ENCODE assay signal across 15 cellular contexts in the genomic region with DNA sequence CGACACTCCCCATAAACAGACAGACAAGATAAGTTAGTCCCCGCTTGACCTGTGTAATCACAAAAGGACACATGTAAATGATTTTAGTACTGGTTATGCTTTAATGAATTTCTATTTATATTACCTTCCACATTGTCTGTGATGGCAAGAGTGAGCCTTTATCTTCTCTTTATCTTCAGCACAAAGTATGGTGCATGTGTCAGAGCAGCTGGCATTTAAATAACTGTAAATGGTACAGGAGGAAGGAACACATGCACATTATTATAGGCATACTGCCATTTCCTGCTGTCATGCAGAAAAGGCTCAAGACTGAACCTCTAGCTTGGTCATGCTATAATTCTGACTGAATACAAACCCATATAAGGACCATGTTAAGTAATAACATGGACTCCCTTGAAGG.
A peak's percentile ranks its signal among the peaks of the same experiment; 100 is the strongest.
DNase-seq lines count a peak whose midpoint lies in the region; TF ChIP-seq lines count a peak whose summit lies in the region.
"Had no signal": no experiment of that assay in that cellular context is flagged by ENCODE, and none has a peak within 500 bp of the region (broad histone marks: within the 10 kb centered on the region; RNA-seq: fewer than 3 reads in every experiment).

No MANE protein-coding gene starts in this region.

- H2AFZ ChIP-seq in SK-N-SH (ENCODE audit: low read depth) (no peak overlapping the region), trophoblast cell (ENCODE audit: insufficient read depth, low read length, poor library complexity) (no peak overlapping the region)
- H2AFZ ChIP-seq: GM23338 had no signal

- H2AK5ac ChIP-seq in mesendoderm (ENCODE audit: low read length): no peak overlapping the region
- no peak overlapping the region for H2AK5ac ChIP-seq in trophoblast cell (ENCODE audit: low read length)

- H3K36me3 ChIP-seq in SK-N-SH (replicated peaks in 1 of 2; ENCODE audit: control insufficient read depth in 1 of 2, insufficient read depth in 2 of 2, low read length in 1 of 2) (no peaks in the 10 kb centered on the region), mesendoderm (ENCODE audit: control insufficient read depth, insufficient read depth, low read length) (no peaks in the 10 kb centered on the region), trophoblast cell (ENCODE audit: control insufficient read depth in 1 of 2, insufficient read depth in 2 of 2, low read length in 2 of 2) (no peaks in the 10 kb centered on the region)
- H3K36me3 ChIP-seq: BLaER1 had no signal

- peak; percentile 76 for DNase-seq in LNCaP clone FGC (ENCODE audit: low read depth)
- peak; percentile 28 for DNase-seq in SK-N-SH
- no peak for DNase-seq in mesendoderm
- DNase-seq in activated T-helper 2 cell treated with anti-CD3 and anti-CD28 coated beads, Interferon-gamma antibody, Interleukin-2, Interleukin-4, amounts not matched to agents 10 μg/mL and 5 μg/mL and 100 μg/mL, durations not matched to agents 14 hours and 24 hours and 36 hours (ENCODE audit: low spot score): no peak
- DNase-seq in trophoblast cell: no peak
- DNase-seq in SKM-1 treated with dmso at 0.1 percent for 144 hours (lab: John Stamatoyannopoulos, UW; ENCODE audit: unreplicated experiment): no peak
- DNase-seq: CD4-positive, alpha-beta memory T cell; DMS153; DMS79; GDM1; HCEC 1CT had no signal

- H3K79me1 ChIP-seq in mesendoderm (ENCODE audit: low read length) (no peaks in the 10 kb centered on the region), trophoblast cell (ENCODE audit: low read length) (no peaks in the 10 kb centered on the region)

- H2BK15ac ChIP-seq in mesendoderm (replicated peaks; ENCODE audit: low read depth): no peak overlapping the region

- TF ChIP-seq RAD21 in SK-N-SH (IDR thresholded peaks at IDR 0.05; ENCODE audit: low read length): peak; percentile 18

- H3K27me3 ChIP-seq in SK-N-SH (ENCODE audit: insufficient read depth) (no peaks in the 10 kb centered on the region), mesendoderm (ENCODE audit: insufficient read depth, low read length, poor library complexity) (no peaks in the 10 kb centered on the region), trophoblast cell (ENCODE audit: insufficient read depth, low read length) (no peaks in the 10 kb centered on the region)
- H3K27me3 ChIP-seq: BLaER1 had no signal

- H3K4me1 ChIP-seq in SK-N-SH (ENCODE audit: control insufficient read depth in 1 of 2, insufficient read depth in 2 of 2, low read depth in 1 of 2, low read length in 1 of 2) (peaks cover 0 to 6% of the 10 kb centered on the region in 2 experiments; a peak in 3 of 4 replicates), mesendoderm (ENCODE audit: control insufficient read depth, low read depth, low read length) (peaks cover 8% of the 10 kb centered on the region), trophoblast cell (ENCODE audit: control insufficient read depth in 1 of 2, insufficient read depth in 2 of 2, low read length in 2 of 2) (no peaks in the 10 kb centered on the region)
- H3K4me1 ChIP-seq: A549, BLaER1 had no signal

- H3K9me2 ChIP-seq in SK-N-SH: no peaks in the 10 kb centered on the region

- H3K27ac ChIP-seq in SK-N-SH (ENCODE audit: low read depth in 2 of 2, low read length in 1 of 2): peak overlapping the region in 1 of 2 experiments; percentile 30; a peak in 1 of 4 replicates
- H3K27ac ChIP-seq in mesendoderm (ENCODE audit: low read depth, low read length): no peak overlapping the region
- no peak overlapping the region for H3K27ac ChIP-seq in trophoblast cell (ENCODE audit: low read depth, low read length)
- H3K27ac ChIP-seq: A549, BLaER1 had no signal

- POLR2A ChIA-PET in SK-N-SH (lab: Yijun Ruan, JAX): no interaction called here

- H3K9ac ChIP-seq in SK-N-SH: no peak overlapping the region
- no peak overlapping the region for H3K9ac ChIP-seq in mesendoderm (ENCODE audit: low read length)
- no peak overlapping the region for H3K9ac ChIP-seq in trophoblast cell (ENCODE audit: low read length)
- H3K9ac ChIP-seq: BLaER1 had no signal

- H3K4ac ChIP-seq in mesendoderm (ENCODE audit: low read depth, low read length) (no peak overlapping the region), trophoblast cell (ENCODE audit: low read depth, low read length) (no peak overlapping the region)

- TF ChIP-seq CTCF in LNCaP clone FGC (IDR thresholded peaks at IDR 0.05; ENCODE audit: control insufficient read depth, extremely low read depth, insufficient read depth): no peak
- TF ChIP-seq CTCF in SK-N-SH (IDR thresholded peaks at IDR 0.05): no peak

- H3K4me2 ChIP-seq in SK-N-SH (no peak overlapping the region), mesendoderm (ENCODE audit: low read length) (no peak overlapping the region), trophoblast cell (ENCODE audit: low read length) (no peak overlapping the region)
- H3K4me2 ChIP-seq: A549, BLaER1, GM23338 had no signal

- intact Hi-C loops in activated T-helper 2 cell treated with anti-CD3 and anti-CD28 coated beads, Interferon-gamma antibody, Interleukin-2, Interleukin-4, amounts not matched to agents 10 μg/mL and 5 μg/mL and 100 μg/mL, durations not matched to agents 14 hours and 24 hours and 36 hours (cut with micrococcal nuclease): no loop called here

- WGBS in SK-N-SH (ENCODE audit: low lambda C conversion rate): 31% methylated on average over 2 of the region's 2 CpGs
- WGBS in mesendoderm (ENCODE audit: extremely low coverage, insufficient coverage, low lambda C conversion rate): no CpG with 5 or more reads among the region's 2 CpGs
- WGBS in trophoblast cell (ENCODE audit: extremely low coverage, insufficient coverage, insufficient read length): no CpG with 5 or more reads among the region's 2 CpGs

- no peak overlapping the region for H2BK120ac ChIP-seq in mesendoderm (ENCODE audit: low read depth, low read length)
- H2BK120ac ChIP-seq in trophoblast cell (ENCODE audit: insufficient read depth, low read length, poor library complexity): no peak overlapping the region

- no peak overlapping the region for H3K4me3 Mint-ChIP-seq in activated T-helper 2 cell treated with anti-CD3 and anti-CD28 coated beads, Interferon-gamma antibody, Interleukin-2, Interleukin-4, amounts not matched to agents 10 μg/mL and 5 μg/mL and 100 μg/mL, durations not matched to agents 14 hours and 24 hours and 36 hours (ENCODE audit: low read depth)
- H3K4me3 Mint-ChIP-seq: CD14-positive monocyte; CD4-positive, alpha-beta memory T cell; GM23338 had no signal

- H3K9me3 Mint-ChIP-seq in activated T-helper 2 cell treated with anti-CD3 and anti-CD28 coated beads, Interferon-gamma antibody, Interleukin-2, Interleukin-4, amounts not matched to agents 10 μg/mL and 5 μg/mL and 100 μg/mL, durations not matched to agents 14 hours and 24 hours and 36 hours: peaks cover 28% of the 10 kb centered on the region
- H3K9me3 Mint-ChIP-seq: GM23338 had no signal

- CTCF ChIA-PET in SK-N-SH (lab: Yijun Ruan, JAX): no interaction called here

- H2BK12ac ChIP-seq in trophoblast cell (ENCODE audit: low read length): no peak overlapping the region

- H3K18ac ChIP-seq in mesendoderm (ENCODE audit: low read length) (no peak overlapping the region), trophoblast cell (ENCODE audit: low read length) (no peak overlapping the region)

- H3K4me1 Mint-ChIP-seq in activated T-helper 2 cell treated with anti-CD3 and anti-CD28 coated beads, Interferon-gamma antibody, Interleukin-2, Interleukin-4, amounts not matched to agents 10 μg/mL and 5 μg/mL and 100 μg/mL, durations not matched to agents 14 hours and 24 hours and 36 hours (ENCODE audit: low read depth): no peaks in the 10 kb centered on the region
- H3K4me1 Mint-ChIP-seq: CD14-positive monocyte; CD4-positive, alpha-beta memory T cell had no signal

- no peaks in the 10 kb centered on the region for H3K36me3 Mint-ChIP-seq in activated T-helper 2 cell treated with anti-CD3 and anti-CD28 coated beads, Interferon-gamma antibody, Interleukin-2, Interleukin-4, amounts not matched to agents 10 μg/mL and 5 μg/mL and 100 μg/mL, durations not matched to agents 14 hours and 24 hours and 36 hours (ENCODE audit: low read depth)
- H3K36me3 Mint-ChIP-seq: CD14-positive monocyte; CD4-positive, alpha-beta memory T cell had no signal

- H3K9me3 ChIP-seq in SK-N-SH (no peaks in the 10 kb centered on the region), trophoblast cell (ENCODE audit: insufficient read depth, low read depth, low read length) (no peaks in the 10 kb centered on the region)
- H3K9me3 ChIP-seq: A549, BLaER1 had no signal

- no peak overlapping the region for H4K12ac ChIP-seq in trophoblast cell (ENCODE audit: low read depth, low read length)

- no peak overlapping the region for H3K23ac ChIP-seq in mesendoderm (ENCODE audit: low read length)
- H3K23ac ChIP-seq in trophoblast cell (ENCODE audit: low read length): no peak overlapping the region

- peak overlapping the region; percentile 22 for H3K56ac ChIP-seq in mesendoderm (ENCODE audit: low read length)

- no peaks in the 10 kb centered on the region for H3F3A ChIP-seq in SK-N-SH (replicated peaks; ENCODE audit: insufficient read depth)

- no peaks in the 10 kb centered on the region for H4K20me1 ChIP-seq in SK-N-SH (ENCODE audit: insufficient read depth)
- H4K20me1 ChIP-seq: BLaER1 had no signal

- H3K79me2 ChIP-seq in SK-N-SH (ENCODE audit: insufficient read depth): no peaks in the 10 kb centered on the region
- H3K79me2 ChIP-seq in mesendoderm (ENCODE audit: control insufficient read depth, insufficient read depth, low read length): no peaks in the 10 kb centered on the region
- no peaks in the 10 kb centered on the region for H3K79me2 ChIP-seq in trophoblast cell (ENCODE audit: control insufficient read depth, insufficient read depth, low read length, poor library complexity)

- H3K4me3 ChIP-seq in LNCaP clone FGC (ENCODE audit: low read depth, low read length) (no peak overlapping the region), SK-N-SH (ENCODE audit: low read depth in 2 of 2, low read length in 1 of 2) (no peak overlapping the region), mesendoderm (ENCODE audit: low read length) (no peak overlapping the region), trophoblast cell (ENCODE audit: low read depth, low read length) (no peak overlapping the region)
- H3K4me3 ChIP-seq: A549, BLaER1, GM23338 had no signal

- H3K27ac Mint-ChIP-seq in activated T-helper 2 cell treated with anti-CD3 and anti-CD28 coated beads, Interferon-gamma antibody, Interleukin-2, Interleukin-4, amounts not matched to agents 10 μg/mL and 5 μg/mL and 100 μg/mL, durations not matched to agents 14 hours and 24 hours and 36 hours: no peak overlapping the region
- H3K27ac Mint-ChIP-seq: CD14-positive monocyte; CD4-positive, alpha-beta memory T cell; GM23338 had no signal

- H4K5ac ChIP-seq in mesendoderm (ENCODE audit: low read length): no peak overlapping the region

- H4K91ac ChIP-seq in trophoblast cell (ENCODE audit: low read depth, low read length): no peak overlapping the region

- no peaks in the 10 kb centered on the region for H3K27me3 Mint-ChIP-seq in activated T-helper 2 cell treated with anti-CD3 and anti-CD28 coated beads, Interferon-gamma antibody, Interleukin-2, Interleukin-4, amounts not matched to agents 10 μg/mL and 5 μg/mL and 100 μg/mL, durations not matched to agents 14 hours and 24 hours and 36 hours (ENCODE audit: low read depth)
- H3K27me3 Mint-ChIP-seq: CD4-positive, alpha-beta memory T cell had no signal

- H3K14ac ChIP-seq in trophoblast cell (ENCODE audit: low read length): no peak overlapping the region

- H2BK5ac ChIP-seq in mesendoderm (ENCODE audit: low read length): no peak overlapping the region
- no peak overlapping the region for H2BK5ac ChIP-seq in trophoblast cell (ENCODE audit: low read depth, low read length, poor library complexity)

- TF ChIP-seq EP300 in SK-N-SH (IDR thresholded peaks at IDR 0.05; ENCODE audit: borderline replicate concordance in 1 of 2, low read depth in 1 of 2, low read length in 1 of 2): peak in 1 of 2 experiments; percentile 50; a peak in 1 of 4 replicates

- H4K8ac ChIP-seq in mesendoderm (ENCODE audit: low read depth, low read length) (no peak overlapping the region), trophoblast cell (ENCODE audit: low read depth, low read length) (no peak overlapping the region)

Comparison
In these comparisons a context has a peak if more than half of its experiments do, and no peak if none do; other contexts are left out.
1. DNase-seq: peak in LNCaP clone FGC (single experiment) and SK-N-SH (single experiment); none in mesendoderm (single experiment), activated T-helper 2 cell treated with anti-CD3 and anti-CD28 coated beads, Interferon-gamma antibody, Interleukin-2, Interleukin-4, amounts not matched to agents 10 μg/mL and 5 μg/mL and 100 μg/mL, durations not matched to agents 14 hours and 24 hours and 36 hours (single experiment), trophoblast cell (0 of 2) and SKM-1 treated with dmso at 0.1 percent for 144 hours (single experiment).